8 cellular contexts compared by ENCODE assay signal in genomic region chr19:13164370-13165090, GRCh38. TPM values are rescaled to one million over a fixed set of nuclear protein-coding genes. Genes with fewer than 3 reads are reported as not detected.
A peak's percentile ranks its signal among the peaks of the same experiment; 100 is the strongest.
DNase-seq lines count a peak whose midpoint lies in the region; ATAC-seq and TF ChIP-seq lines count a peak whose summit lies in the region.

No MANE protein-coding gene starts in this region.

- POLR2A ChIA-PET in activated CD4-positive, alpha-beta T cell treated with anti-CD3 and anti-CD28 coated beads for 36 hours (lab: Charles Lee): interaction anchor here (0.6 to 2.2 kb wide), 7 partner anchors 9 to 552 kb away, joined by 3 to 15 read pairs (median 6); partner anchors contain the start of genes IER2 and STX10

- H3K27ac ChIP-seq in endodermal cell (ENCODE audit: low read depth, low read length): peak overlapping the region; percentile 97
- H3K27ac ChIP-seq in mesodermal cell (ENCODE audit: low read depth, low read length, severe bottlenecking): peak overlapping the region; percentile 98
- peak overlapping the region; percentile 95 to 98 (median 97) for H3K27ac ChIP-seq in transverse colon

- TF ChIP-seq CTCF in endodermal cell (conservative IDR thresholded peaks at IDR 0.05): no peak
- no peak for TF ChIP-seq CTCF in transverse colon (IDR thresholded peaks at IDR 0.05)

- peak overlapping the region; percentile 83 for H3K4me3 ChIP-seq in endodermal cell (ENCODE audit: low read length)
- H3K4me3 ChIP-seq in mesodermal cell (ENCODE audit: extremely low read depth, insufficient read depth, low read length, poor library complexity, severe bottlenecking): peak overlapping the region; percentile 32
- peak overlapping the region in 3 of 4 donors; percentile 8 to 46 (median 29) for H3K4me3 ChIP-seq in transverse colon

- H3K36me3 ChIP-seq in endodermal cell (ENCODE audit: control insufficient read depth, insufficient read depth, low read length) (no peaks in the 10 kb centered on the region), mesodermal cell (ENCODE audit: control insufficient read depth, insufficient read depth, low read length) (no peaks in the 10 kb centered on the region), transverse colon (no peaks in the 10 kb centered on the region)

- H3K4me1 Mint-ChIP-seq in activated CD4-positive, alpha-beta T cell treated with anti-CD3 and anti-CD28 coated beads for 36 hours: peaks cover 73% of the 10 kb centered on the region
- peaks cover 20% of the 10 kb centered on the region for H3K4me1 Mint-ChIP-seq in endodermal cell

- WGBS in endodermal cell (ENCODE audit: insufficient coverage in 1 of 2, insufficient read length in 1 of 2), 2 experiments: 1 to 4% methylated on average over 14 to 18 of the region's 18 CpGs
- 2% methylated on average over 15 of the region's 18 CpGs for WGBS in mesodermal cell (ENCODE audit: insufficient coverage in 2 of 2), 2 experiments
- WGBS in transverse colon (ENCODE audit: low coverage in 1 of 2), 2 donors: 6% methylated on average over 18 of the region's 18 CpGs; no CpG with 5 or more reads in 1 of the 2 donors

- no peaks in the 10 kb centered on the region for H3K27me3 ChIP-seq in endodermal cell (ENCODE audit: control insufficient read depth, insufficient read depth, low read length, poor library complexity, severe bottlenecking)
- no peaks in the 10 kb centered on the region for H3K27me3 ChIP-seq in transverse colon

- intact Hi-C loops in activated CD4-positive, alpha-beta T cell treated with anti-CD3 and anti-CD28 coated beads for 36 hours (cut with DNase I, micrococcal nuclease): loop anchor here in 1 of 2 experiments (5.0 kb wide), 2 partner anchors 928 to 1203 kb away; partner anchors contain the start of gene SAMD1
- intact Hi-C loops in transverse colon (cut with DNase I; ENCODE audit: low total_unique reads): no loop called here

- TF ChIP-seq EP300 in transverse colon (IDR thresholded peaks at IDR 0.05; ENCODE audit: low read depth): peak; percentile 25

- no peaks in the 10 kb centered on the region for H3K27me3 Mint-ChIP-seq in activated CD4-positive, alpha-beta T cell treated with anti-CD3 and anti-CD28 coated beads for 36 hours
- H3K27me3 Mint-ChIP-seq in endodermal cell (ENCODE audit: insufficient read depth): no peaks in the 10 kb centered on the region

- TF ChIP-seq POLR2A in transverse colon (IDR thresholded peaks at IDR 0.05): no peak

- H3K4me1 ChIP-seq in endodermal cell (ENCODE audit: control insufficient read depth, insufficient read depth, low read length) (peaks cover 10% of the 10 kb centered on the region), mesodermal cell (ENCODE audit: control insufficient read depth, insufficient read depth, low read length, poor library complexity, severe bottlenecking) (peaks cover 37% of the 10 kb centered on the region), transverse colon (peaks cover 36 to 81% (median 65%) of the 10 kb centered on the region in 4 donors)

- DNase-seq in G401 (ENCODE audit: low spot score): peak; percentile 58
- DNase-seq in NCI-H2107 (lab: John Stamatoyannopoulos, UW): peak; percentile 16
- DNase-seq in activated CD4-positive, alpha-beta T cell treated with anti-CD3 and anti-CD28 coated beads for 36 hours: peak; percentile 66
- DNase-seq in endodermal cell: peak; percentile 98
- DNase-seq in transverse colon: peak; percentile 75
- DNase-seq in OCI-M2 (lab: John Stamatoyannopoulos, UW; ENCODE audit: unreplicated experiment): no peak

- CTCF ChIA-PET in activated CD4-positive, alpha-beta T cell treated with anti-CD3 and anti-CD28 coated beads for 36 hours (lab: Charles Lee): interaction anchor here (0.5 to 1.1 kb wide), 5 partner anchors 8 to 98 kb away, joined by 3 to 7 read pairs (median 3); no protein-coding TSS in a partner anchor

- H3K36me3 Mint-ChIP-seq in activated CD4-positive, alpha-beta T cell treated with anti-CD3 and anti-CD28 coated beads for 36 hours (ENCODE audit: low read depth): peaks cover 1% of the 10 kb centered on the region
- H3K36me3 Mint-ChIP-seq in endodermal cell (ENCODE audit: low read depth): no peaks in the 10 kb centered on the region

- ATAC-seq in activated CD4-positive, alpha-beta T cell treated with anti-CD3 and anti-CD28 coated beads for 36 hours: peak; percentile 20
- ATAC-seq in GM19452 (IDR thresholded peaks at IDR 0.05; ENCODE audit: unreplicated experiment): no peak

- no peaks in the 10 kb centered on the region for H3K9me3 Mint-ChIP-seq in activated CD4-positive, alpha-beta T cell treated with anti-CD3 and anti-CD28 coated beads for 36 hours (ENCODE audit: low read depth)
- no peaks in the 10 kb centered on the region for H3K9me3 Mint-ChIP-seq in endodermal cell

- peak overlapping the region; percentile 94 for H3K27ac Mint-ChIP-seq in activated CD4-positive, alpha-beta T cell treated with anti-CD3 and anti-CD28 coated beads for 36 hours
- H3K27ac Mint-ChIP-seq in endodermal cell: peak overlapping the region; percentile 99

- H3K9ac ChIP-seq in endodermal cell (ENCODE audit: extremely low read depth, low read length, poor library complexity, severe bottlenecking): peak overlapping the region; percentile 89

- H3K4me3 Mint-ChIP-seq in activated CD4-positive, alpha-beta T cell treated with anti-CD3 and anti-CD28 coated beads for 36 hours: peak overlapping the region; percentile 80
- peak overlapping the region; percentile 58 for H3K4me3 Mint-ChIP-seq in endodermal cell

- in situ Hi-C loops in G401 (cut with HindIII; ENCODE audit: low sequenced_read_pairs) (no loop called here), transverse colon (cut with MboI; ENCODE audit: low pct_ligation_motif_present in 1 of 4, low pct_unique_long_range_greater_than_20kb in 1 of 4, low sequenced_read_pairs in 3 of 4) (no loop called here)

- no peaks in the 10 kb centered on the region for H3K9me3 ChIP-seq in endodermal cell (ENCODE audit: control insufficient read depth, low read length)
- H3K9me3 ChIP-seq in mesodermal cell (ENCODE audit: control insufficient read depth, low read length): no peaks in the 10 kb centered on the region
- no peaks in the 10 kb centered on the region for H3K9me3 ChIP-seq in transverse colon

RNA-seq across cellular contexts. Expression of gene IER2, which starts 14.3 kb away (rescaled TPM):
- 33.3 and 40.5 TPM in 2 replicates for total RNA-seq in G401 (2014; rRNA removed; shearing (Covaris generic))
- total RNA-seq in activated CD4-positive, alpha-beta T cell treated with anti-CD3 and anti-CD28 coated beads for 36 hours: 100 to 1,000 TPM; 109 to 118 TPM
- 10 to 100 TPM; 55.3 to 66.6 TPM for total RNA-seq in endodermal cell
- polyA plus RNA-seq in endodermal cell (2013, experiment 1 of 2): 51.9 TPM
- polyA plus RNA-seq in endodermal cell (2013, experiment 2 of 2): 52.6 TPM
- polyA plus RNA-seq in mesodermal cell (2013, experiment 1 of 2): 106 TPM
- 66.8 TPM for polyA plus RNA-seq in mesodermal cell (2013, experiment 2 of 2)
- 100 to 1,000 TPM; 184 to 503 (median 244) TPM for total RNA-seq in transverse colon

RNA-seq across cellular contexts. Expression of gene STX10, which starts 14.4 kb away (rescaled TPM):
- total RNA-seq in G401 (2014; rRNA removed; shearing (Covaris generic)): 93.4 and 112 TPM in 2 replicates
- total RNA-seq in activated CD4-positive, alpha-beta T cell treated with anti-CD3 and anti-CD28 coated beads for 36 hours: 10 to 100 TPM; 64.8 to 71.4 TPM
- total RNA-seq in endodermal cell (10 to 100 TPM; 30.8 to 34.8 TPM), transverse colon (100 to 1,000 TPM in 1 of 4 donors, 10 to 100 TPM in 3; 69.7 to 164 (median 84.2) TPM)
- polyA plus RNA-seq in endodermal cell (2013, experiment 1 of 2): 44.8 TPM
- polyA plus RNA-seq in endodermal cell (2013, experiment 2 of 2): 42.4 TPM
- polyA plus RNA-seq in mesodermal cell (2013, experiment 1 of 2): 45.6 TPM
- polyA plus RNA-seq in mesodermal cell (2013, experiment 2 of 2): 36.3 TPM

RNA-seq across cellular contexts. Expression of gene NACC1, which starts 46.5 kb away (rescaled TPM):
- 53.4 and 60.5 TPM in 2 replicates for total RNA-seq in G401 (2014; rRNA removed; shearing (Covaris generic))
- total RNA-seq in activated CD4-positive, alpha-beta T cell treated with anti-CD3 and anti-CD28 coated beads for 36 hours: 10 to 100 TPM; 77.5 to 84.5 TPM
- total RNA-seq in endodermal cell: 100 to 1,000 TPM; 164 to 172 TPM
- 61.1 TPM for polyA plus RNA-seq in endodermal cell (2013, experiment 1 of 2)
- polyA plus RNA-seq in endodermal cell (2013, experiment 2 of 2): 53.8 TPM
- polyA plus RNA-seq in mesodermal cell (2013, experiment 1 of 2): 60.4 TPM
- 40.7 TPM for polyA plus RNA-seq in mesodermal cell (2013, experiment 2 of 2)
- total RNA-seq in transverse colon: 10 to 100 TPM; 31.6 to 54.2 (median 36.5) TPM

RNA-seq across cellular contexts. Expression of gene TRMT1, which starts 48.0 kb away (rescaled TPM):
- total RNA-seq in G401 (2014; rRNA removed; shearing (Covaris generic)): 86.8 and 87.0 TPM in 2 replicates
- 10 to 100 TPM; 73.0 to 96.1 TPM for total RNA-seq in activated CD4-positive, alpha-beta T cell treated with anti-CD3 and anti-CD28 coated beads for 36 hours
- total RNA-seq in endodermal cell (10 to 100 TPM; 51.3 to 66.2 TPM), transverse colon (100 to 1,000 TPM in 1 of 4 donors, 10 to 100 TPM in 3; 26.6 to 199 (median 60.7) TPM)
- 37.5 TPM for polyA plus RNA-seq in endodermal cell (2013, experiment 1 of 2)
- 35.3 TPM for polyA plus RNA-seq in endodermal cell (2013, experiment 2 of 2)
- 36.2 TPM for polyA plus RNA-seq in mesodermal cell (2013, experiment 1 of 2)
- 27.4 TPM for polyA plus RNA-seq in mesodermal cell (2013, experiment 2 of 2)

Comparison
In these comparisons a context has a peak if more than half of its experiments do, and no peak if none do; other contexts are left out.
1. H3K4me3 ChIP-seq: peak in every context shown above with its lines; median percentile 83 in endodermal cell; 32 in mesodermal cell; 29 in transverse colon.